ENCODE assay signal across 8 cellular contexts in genomic region chr17:81295031-81295677, GRCh38. TPM values are rescaled to one million over a fixed set of nuclear protein-coding genes. Genes with fewer than 3 reads are reported as not detected.
DNase-seq lines count a peak whose midpoint lies in the region; ATAC-seq, FAIRE-seq and TF ChIP-seq lines count a peak whose summit lies in the region.

TSS of gene SLC38A10 (minus strand) at chr17:81295307. CDS start at chr17:81294921, 386 bp downstream.

- no peaks in the 10 kb centered on the region for H3K27me3 Mint-ChIP-seq in central memory CD8-positive, alpha-beta T cell

- peaks cover 15% of the 10 kb centered on the region for H3K4me1 ChIP-seq in keratinocyte (ENCODE audit: control insufficient read depth, extremely low read depth, insufficient read depth, low read length)

- no peak for FAIRE-seq in keratinocyte (lab: Jason Lieb, UNC)

- peak within 1 kb of the TSS; percentile 79 for H3K4me2 ChIP-seq in keratinocyte (ENCODE audit: control insufficient read depth, extremely low read depth, insufficient read depth, low read depth, low read length)

- no peaks in the 10 kb centered on the region for H3K9me1 ChIP-seq in keratinocyte (ENCODE audit: control insufficient read depth, extremely low read depth, insufficient read depth, low read length)

- peak; percentile 79 for ATAC-seq in GM18873 (IDR thresholded peaks at IDR 0.05; ENCODE audit: low FRiP score, unreplicated experiment)
- peak; percentile 86 for ATAC-seq in HG03135 (IDR thresholded peaks at IDR 0.05; ENCODE audit: unreplicated experiment)
- peak; percentile 95 for ATAC-seq in central memory CD8-positive, alpha-beta T cell (replicated peaks; ENCODE audit: extremely low read depth, poor library complexity, severe bottlenecking)

- peak within 1 kb of the TSS; percentile 98 for H3K27ac Mint-ChIP-seq in central memory CD8-positive, alpha-beta T cell (ENCODE audit: low read depth)

- H3K36me3 ChIP-seq in keratinocyte (ENCODE audit: control insufficient read depth in 2 of 2, extremely low read depth in 1 of 2, insufficient read depth in 2 of 2, low read length in 2 of 2) = peaks cover 0 to 2% of the 10 kb centered on the region in 2 experiments

- H3K27me3 ChIP-seq in keratinocyte (ENCODE audit: control insufficient read depth, extremely low read depth, insufficient read depth, low read length) = no peaks in the 10 kb centered on the region

- peak within 1 kb of the TSS; percentile 94 for H2AFZ ChIP-seq in keratinocyte (ENCODE audit: control insufficient read depth, low read length)

- dilution Hi-C loops in keratinocyte (cut with MboI; ENCODE audit: extremely low pct_ligation_motif_present, low sequenced_read_pairs) = no loop called here

- DNase-seq in AG09309 (ENCODE audit: low read depth) (peak; percentile 21), NCI-H446 (lab: John Stamatoyannopoulos, UW) (peak; percentile 65 to 88), keratinocyte (ENCODE audit: low read depth, low spot score) (no peak)
- peak; percentile 92 for DNase-seq in activated CD4-positive, CD25-positive, alpha-beta regulatory T cell treated with anti-CD3 and anti-CD28 coated beads, Interleukin-2, amount 50 U/mL, for 72 hours
- peak; percentile 80 to 81 for DNase-seq in central memory CD8-positive, alpha-beta T cell (ENCODE audit: low spot score in 2 of 2)
- DNase-seq in stimulated activated CD4-positive, alpha-beta T cell treated with anti-CD3 and anti-CD28 coated beads, Interleukin-12 subunit alpha, Interleukin-12 subunit beta, amount 100 ng/mL, for 48 hours (ENCODE audit: low read depth in 2 of 3, low spot score in 1 of 3) = peak; percentile 82 to 88 (median 83)

- H3K4me3 Mint-ChIP-seq in central memory CD8-positive, alpha-beta T cell = peak within 1 kb of the TSS; percentile 98

- H3K36me3 Mint-ChIP-seq in central memory CD8-positive, alpha-beta T cell (ENCODE audit: insufficient read depth) = peaks cover 13% of the 10 kb centered on the region

- H3K27ac ChIP-seq in keratinocyte (ENCODE audit: control insufficient read depth, insufficient read depth, low read length) = peak within 1 kb of the TSS; percentile 86

- peaks cover 3% of the 10 kb centered on the region for H4K20me1 ChIP-seq in keratinocyte (ENCODE audit: control insufficient read depth, extremely low read depth, insufficient read depth, low read length)

- TF ChIP-seq CTCF in AG09309 (IDR thresholded peaks at IDR 0.05; ENCODE audit: control insufficient read depth, insufficient read depth, low read depth, low read length, missing control alignments) = no peak
- TF ChIP-seq CTCF in keratinocyte (optimal IDR thresholded peaks at IDR 0.05 in 1 of 3, IDR thresholded peaks at IDR 0.05 in 1 of 3, conservative IDR thresholded peaks at IDR 0.05 in 1 of 3; ENCODE audit: extremely low read depth in 1 of 3, insufficient read depth in 2 of 3, low read length in 3 of 3) = peak in 2 of 3 experiments; percentile 1 to 3

- H3K4me3 ChIP-seq in AG09309 (ENCODE audit: control insufficient read depth, low read depth, low read length) = peak within 1 kb of the TSS; percentile 63
- peak within 1 kb of the TSS; percentile 89 to 95 (median 89) for H3K4me3 ChIP-seq in keratinocyte (ENCODE audit: control insufficient read depth in 2 of 3, extremely low read depth in 1 of 3, insufficient read depth in 2 of 3, low read depth in 1 of 3, low read length in 3 of 3)

- H3K4me1 Mint-ChIP-seq in central memory CD8-positive, alpha-beta T cell = peaks cover 33% of the 10 kb centered on the region

- H3K9me3 Mint-ChIP-seq in central memory CD8-positive, alpha-beta T cell = no peaks in the 10 kb centered on the region

- H3K9ac ChIP-seq in keratinocyte (ENCODE audit: control insufficient read depth, extremely low read depth, insufficient read depth, low read length) = peak within 1 kb of the TSS; percentile 89

- H3K79me2 ChIP-seq in keratinocyte (ENCODE audit: control insufficient read depth, insufficient read depth, low read length) = peaks cover 26% of the 10 kb centered on the region

- no peaks in the 10 kb centered on the region for H3K9me3 ChIP-seq in keratinocyte (ENCODE audit: control insufficient read depth, low read depth, low read length)

RNA-seq across cellular contexts. Expression of gene SLC38A10, which starts in this region (rescaled TPM):
- 16.8 to 21.2 TPM (median 20.9 TPM) in 3 replicates for polyA plus RNA-seq in keratinocyte
- polyA plus RNA-seq in keratinocyte (2011; ENCODE audit: low read depth) = 10.1 TPM
- polyA plus RNA-seq in keratinocyte (2011; cell fraction: cytosol; rRNA removed) = 7.3 and 14.6 TPM in 2 replicates
- 61.8 and 98.8 TPM in 2 replicates for polyA plus RNA-seq in keratinocyte (2011; cell fraction: nucleus; rRNA removed)
- 17.6 and 29.3 TPM in 2 replicates for polyA plus RNA-seq in keratinocyte (2012; ENCODE audit: low replicate concordance)
- 33.0 to 40.6 TPM (median 39.1 TPM) in 3 replicates for polyA minus RNA-seq in keratinocyte
- polyA minus RNA-seq in keratinocyte (2011; cell fraction: cytosol; rRNA and poly(A)+ RNA removed) = 51.6 TPM
- polyA minus RNA-seq in keratinocyte (2011; cell fraction: nucleus; rRNA and poly(A)+ RNA removed) = 72.5 and 76.3 TPM in 2 replicates
